Comparison of ENCODE assay signal across 8 cellular contexts in the genomic region with DNA sequence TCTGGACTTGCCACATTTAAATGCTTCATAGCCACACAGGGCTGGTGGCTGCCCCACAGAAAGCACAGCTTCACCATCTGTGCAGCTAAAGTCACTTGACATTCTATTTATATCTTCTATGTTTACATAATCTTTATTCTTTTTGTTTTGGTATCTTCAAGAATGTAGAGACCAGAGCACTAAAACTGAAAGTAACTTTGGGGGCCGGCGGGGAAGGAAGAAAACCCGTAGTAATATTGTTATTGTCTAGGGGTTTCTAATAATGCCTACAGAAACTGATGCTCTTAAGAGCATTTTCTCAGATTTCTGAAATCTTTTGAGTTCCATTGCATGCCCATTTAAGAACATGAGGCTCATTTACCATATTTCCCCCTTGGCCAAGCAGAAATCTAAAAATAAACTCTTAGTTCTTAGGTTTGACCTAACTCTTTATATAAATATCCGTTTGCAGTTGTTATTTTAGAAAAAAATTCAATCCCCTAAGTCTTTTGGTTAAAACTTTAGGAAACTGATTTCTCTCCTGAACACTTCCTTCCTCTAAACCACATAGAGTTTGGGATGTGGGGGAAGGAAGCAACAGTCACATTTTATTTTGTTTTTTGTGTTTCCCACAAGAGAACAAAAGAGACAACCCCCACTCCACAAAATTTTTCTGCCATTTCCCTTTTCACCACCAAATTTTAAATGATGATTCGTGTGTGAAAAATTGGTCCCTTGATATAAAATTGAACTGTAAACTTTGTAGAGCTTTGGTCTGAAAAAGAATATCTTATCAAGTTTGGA.
DNase-seq lines count a peak whose midpoint lies in the region; ATAC-seq and TF ChIP-seq lines count a peak whose summit lies in the region.

No MANE protein-coding gene starts in this region.

- TF ChIP-seq CTCF in astrocyte of the spinal cord (IDR thresholded peaks at IDR 0.05; ENCODE audit: low read depth, low read length), result no peak
- TF ChIP-seq CTCF in gastrocnemius medialis (IDR thresholded peaks at IDR 0.05 in 4 of 5, conservative IDR thresholded peaks at IDR 0.05 in 1 of 5), result no peak

- intact Hi-C loops in gastrocnemius medialis (cut with DNase I; ENCODE audit: low total_unique reads), result no loop called here

- H3K4me1 ChIP-seq in gastrocnemius medialis, result peaks cover 16 to 18% of the 10 kb centered on the region in 2 donors

- H3K27ac ChIP-seq in gastrocnemius medialis, result peak overlapping the region; percentile 44 to 67 (median 58)

- in situ Hi-C loops in astrocyte of the spinal cord (cut with HindIII; ENCODE audit: low sequenced_read_pairs), result no loop called here
- in situ Hi-C loops in gastrocnemius medialis (cut with MboI; ENCODE audit: low sequenced_read_pairs in 4 of 4), result no loop called here

- H3K9me3 ChIP-seq in gastrocnemius medialis, result no peaks in the 10 kb centered on the region

- no peak for TF ChIP-seq POLR2A in gastrocnemius medialis (IDR thresholded peaks at IDR 0.05)

- ATAC-seq in HG03139 (IDR thresholded peaks at IDR 0.05; ENCODE audit: unreplicated experiment) (peak; percentile 100), gastrocnemius medialis (peak; percentile 72 to 85)

- H3K4me3 ChIP-seq in astrocyte of the spinal cord (ENCODE audit: low read depth, low read length), result peak overlapping the region; percentile 8
- peak overlapping the region; percentile 35 to 57 (median 42) for H3K4me3 ChIP-seq in gastrocnemius medialis

- peak; percentile 27 for DNase-seq in A172 (ENCODE audit: low spot score)
- DNase-seq in GM19240 (ENCODE audit: insufficient read length, low spot score), result peak; percentile 19
- DNase-seq in astrocyte of the spinal cord (ENCODE audit: low read depth, low spot score), result peak; percentile 48
- peak in 1 of 2 donors; percentile 17 for DNase-seq in gastrocnemius medialis
- DNase-seq in DMS153 (lab: John Stamatoyannopoulos, UW), result no peak
- no peak for DNase-seq in anterior cingulate cortex (lab: John Stamatoyannopoulos, UW)
- DNase-seq in activated CD8-positive, alpha-beta memory T cell treated with anti-CD3 and anti-CD28 coated beads for 24 hours, result no peak

- H3K27me3 ChIP-seq in gastrocnemius medialis, result no peaks in the 10 kb centered on the region

- H3K36me3 ChIP-seq in gastrocnemius medialis, result no peaks in the 10 kb centered on the region

Comparison
In these comparisons a context has a peak if more than half of its experiments do, and no peak if none do; other contexts are left out.
1. DNase-seq: peak in A172 (single experiment), GM19240 (single experiment) and astrocyte of the spinal cord (single experiment); none in DMS153 (single experiment), anterior cingulate cortex (0 of 58) and activated CD8-positive, alpha-beta memory T cell treated with anti-CD3 and anti-CD28 coated beads for 24 hours (single experiment).